ENCODE assay signal across 18 cellular contexts in genomic region chr17:705863-706262, GRCh38. TPM values are rescaled to one million over a fixed set of nuclear protein-coding genes. Genes with fewer than 3 reads are reported as not detected.
DNase-seq lines count a peak whose midpoint lies in the region; ATAC-seq, FAIRE-seq and TF ChIP-seq lines count a peak whose summit lies in the region.
"Had no signal": no experiment of that assay in that cellular context is flagged by ENCODE, and none has a peak within 500 bp of the region (broad histone marks: within the 10 kb centered on the region; RNA-seq: fewer than 3 reads in every experiment).

No MANE protein-coding gene starts in this region.

- TF ChIP-seq CTCF in left ventricle myocardium inferior (IDR thresholded peaks at IDR 0.05; ENCODE audit: borderline replicate concordance) (no peak), GM12878 (IDR thresholded peaks at IDR 0.05 in 2 of 3, conservative IDR thresholded peaks at IDR 0.05 in 1 of 3; ENCODE audit: control insufficient read depth in 2 of 3, extremely low read depth in 1 of 3, insufficient read depth in 1 of 3, low read depth in 3 of 3, low read length in 3 of 3) (no peak), heart left ventricle (IDR thresholded peaks at IDR 0.05) (no peak)

- peak; percentile 18 for FAIRE-seq in GM12878 (lab: Jason Lieb, UNC)
- FAIRE-seq: H1 had no signal

- H3K9ac ChIP-seq in GM12878 (ENCODE audit: control insufficient read depth, insufficient read depth, low read length), result no peak overlapping the region

- no peaks in the 10 kb centered on the region for H3K27me3 ChIP-seq in left ventricle myocardium inferior (ENCODE audit: low read depth)
- H3K27me3 ChIP-seq in GM12878 (replicated peaks in 1 of 2; ENCODE audit: control insufficient read depth in 2 of 2, insufficient read depth in 2 of 2, low read length in 1 of 2), result no peaks in the 10 kb centered on the region
- no peaks in the 10 kb centered on the region for H3K27me3 ChIP-seq in heart left ventricle

- H3K4me2 ChIP-seq in GM12878 (ENCODE audit: control insufficient read depth, insufficient read depth), result no peak overlapping the region

- RAD21 ChIA-PET in GM12878 (lab: Charles Lee; ENCODE audit: unreplicated experiment), result no interaction called here

- peak overlapping the region; percentile 55 for H3K27ac Mint-ChIP-seq in stimulated activated effector memory CD8-positive, alpha-beta T cell treated with anti-CD3 and anti-CD28 coated beads, Interleukin-12 subunit alpha, Interleukin-12 subunit beta, amount 100 ng/mL, for 72 hours
- H3K27ac Mint-ChIP-seq in effector memory CD8-positive, alpha-beta T cell, result no peak overlapping the region

- TF ChIP-seq POLR2A in GM12878 (IDR thresholded peaks at IDR 0.05; ENCODE audit: low read depth, low read length) (no peak), heart left ventricle (IDR thresholded peaks at IDR 0.05) (no peak)

- H3K9me3 ChIP-seq in left ventricle myocardium inferior (replicated peaks), result no peaks in the 10 kb centered on the region
- no peaks in the 10 kb centered on the region for H3K9me3 ChIP-seq in GM12878 (replicated peaks; ENCODE audit: control insufficient read depth, insufficient read depth, low read length)
- H3K9me3 ChIP-seq in heart left ventricle, result no peaks in the 10 kb centered on the region

- peaks cover 20% of the 10 kb centered on the region for H3K4me1 Mint-ChIP-seq in stimulated activated effector memory CD8-positive, alpha-beta T cell treated with anti-CD3 and anti-CD28 coated beads, Interleukin-12 subunit alpha, Interleukin-12 subunit beta, amount 100 ng/mL, for 72 hours
- peaks cover 10 to 24% of the 10 kb centered on the region in 2 donors for H3K4me1 Mint-ChIP-seq in effector memory CD8-positive, alpha-beta T cell (ENCODE audit: low read depth in 2 of 2)
- H3K4me1 Mint-ChIP-seq: CD14-positive monocyte had no signal

- BruUV-seq in GM12878 (replicated peaks; lab: Mats Ljungman, UMichigan), result no TSS peak

- peaks cover 36% of the 10 kb centered on the region for H3K4me1 ChIP-seq in left ventricle myocardium inferior
- H3K4me1 ChIP-seq in GM12878 (ENCODE audit: control insufficient read depth, insufficient read depth, low read length), result no peaks in the 10 kb centered on the region
- H3K4me1 ChIP-seq in heart left ventricle, result peaks cover 0 to 33% (median 6%) of the 10 kb centered on the region in 12 donors

- H3K27ac ChIP-seq in left ventricle myocardium inferior (replicated peaks) (no peak overlapping the region), GM12878 (ENCODE audit: control insufficient read depth, insufficient read depth) (no peak overlapping the region), heart left ventricle (no peak overlapping the region)

- H3K79me2 ChIP-seq in GM12878 (ENCODE audit: control insufficient read depth, insufficient read depth, low read length), result peaks cover under 1% of the 10 kb centered on the region

- intact Hi-C loops in Right ventricle myocardium inferior (cut with DNase I) (no loop called here), left ventricle myocardium inferior (cut with micrococcal nuclease) (no loop called here), GM12878 (cut with micrococcal nuclease; ENCODE audit: unreplicated experiment) (no loop called here), heart left ventricle (cut with DNase I) (no loop called here)

- DNase-seq in Right ventricle myocardium inferior (ENCODE audit: missing footprints) (no peak), left ventricle myocardium inferior (no peak), GM12878 (ENCODE audit: low read depth, low spot score) (no peak), heart left ventricle (peak in 1 of 5 donors; percentile 25), NCI-H226 (no peak)
- no peak for DNase-seq in stimulated activated effector memory CD8-positive, alpha-beta T cell treated with anti-CD3 and anti-CD28 coated beads, Interleukin-12 subunit alpha, Interleukin-12 subunit beta, amount 100 ng/mL, for 72 hours (ENCODE audit: low spot score in 2 of 2)
- no peak for DNase-seq in effector memory CD8-positive, alpha-beta T cell
- DNase-seq: 8988T, DMS79 treated with DMSO at 0.1 percent for 48 hours, NCI-H1417, NCI-H1930, NCI-H345, NCI-H524 treated with DMSO at 0.1 percent for 48 hours, PC-3, RPMI8226 had no signal

- no peaks in the 10 kb centered on the region for H3K9me3 Mint-ChIP-seq in stimulated activated effector memory CD8-positive, alpha-beta T cell treated with anti-CD3 and anti-CD28 coated beads, Interleukin-12 subunit alpha, Interleukin-12 subunit beta, amount 100 ng/mL, for 72 hours
- no peaks in the 10 kb centered on the region for H3K9me3 Mint-ChIP-seq in effector memory CD8-positive, alpha-beta T cell
- H3K9me3 Mint-ChIP-seq: CD14-positive monocyte had no signal

- no peaks in the 10 kb centered on the region for H3K27me3 Mint-ChIP-seq in effector memory CD8-positive, alpha-beta T cell

- H3K4me3 ChIP-seq in left ventricle myocardium inferior (no peak overlapping the region), GM12878 (no peak overlapping the region), heart left ventricle (no peak overlapping the region)

- H3K36me3 Mint-ChIP-seq in stimulated activated effector memory CD8-positive, alpha-beta T cell treated with anti-CD3 and anti-CD28 coated beads, Interleukin-12 subunit alpha, Interleukin-12 subunit beta, amount 100 ng/mL, for 72 hours, result peaks cover 66% of the 10 kb centered on the region
- peaks cover 46% of the 10 kb centered on the region for H3K36me3 Mint-ChIP-seq in effector memory CD8-positive, alpha-beta T cell (ENCODE audit: insufficient read depth)

- no peak for TF ChIP-seq EP300 in GM12878 (IDR thresholded peaks at IDR 0.05; ENCODE audit: borderline replicate concordance in 1 of 2, control insufficient read depth in 1 of 2, low read depth in 2 of 2, low read length in 2 of 2)

- H3K4me3 Mint-ChIP-seq in stimulated activated effector memory CD8-positive, alpha-beta T cell treated with anti-CD3 and anti-CD28 coated beads, Interleukin-12 subunit alpha, Interleukin-12 subunit beta, amount 100 ng/mL, for 72 hours, result no peak overlapping the region
- H3K4me3 Mint-ChIP-seq in effector memory CD8-positive, alpha-beta T cell, result no peak overlapping the region
- H3K4me3 Mint-ChIP-seq: CD14-positive monocyte had no signal

- 86% methylated on average over 6 of the region's 6 CpGs for WGBS in GM12878 (ENCODE audit: insufficient coverage, insufficient replicate concordance, low lambda C conversion rate, missing lambda C conversion rate)
- 38 to 59% (median 45%) methylated on average over 6 of the region's 6 CpGs for WGBS in heart left ventricle, 4 donors

- no peak overlapping the region for H2AFZ ChIP-seq in GM12878 (ENCODE audit: control insufficient read depth, low read depth, low read length)

- SMC1A ChIA-PET in GM12878 (lab: Charles Lee; ENCODE audit: uncharacterized antibody, unreplicated experiment), result interaction anchor here (0.7 to 2.9 kb wide), 3 partner anchors 10 to 294 kb away, joined by 3 to 12 read pairs (median 3); no protein-coding TSS in a partner anchor

- TF ChIP-seq RAD21 in GM12878 (IDR thresholded peaks at IDR 0.05; ENCODE audit: insufficient read depth, low read depth, low read length), result no peak

- H4K20me1 ChIP-seq in GM12878 (ENCODE audit: control insufficient read depth, insufficient read depth), result no peaks in the 10 kb centered on the region

- ATAC-seq in Right ventricle myocardium inferior (peak; percentile 68), GM12878 (no peak), heart left ventricle (peak; percentile 44 to 85 (median 82)), HG02798 (IDR thresholded peaks at IDR 0.05; ENCODE audit: poor library complexity, unreplicated experiment) (no peak)
- ATAC-seq in stimulated activated effector memory CD8-positive, alpha-beta T cell treated with anti-CD3 and anti-CD28 coated beads, Interleukin-12 subunit alpha, Interleukin-12 subunit beta, amount 100 ng/mL, for 72 hours, result no peak
- no peak for ATAC-seq in effector memory CD8-positive, alpha-beta T cell (replicated peaks)
- ATAC-seq: PC-3 had no signal

- in situ Hi-C loops in GM12878 (cut with MboI), result no loop called here

- H3K36me3 ChIP-seq in left ventricle myocardium inferior, result peaks cover 50% of the 10 kb centered on the region
- peaks cover 4 to 30% of the 10 kb centered on the region in 2 experiments for H3K36me3 ChIP-seq in GM12878 (ENCODE audit: control insufficient read depth in 2 of 2, insufficient read depth in 2 of 2, low read length in 1 of 2)
- peaks cover 0 to 63% (median 43%) of the 10 kb centered on the region in 9 donors for H3K36me3 ChIP-seq in heart left ventricle

- CTCF ChIA-PET in GM12878 (lab: Yijun Ruan, JAX), result interaction anchor here (1.4 to 9.6 kb wide), 3 partner anchors 275 to 294 kb away, joined by 4 to 210 read pairs (median 4); a partner anchor contains a TSS

- POLR2A ChIA-PET in GM12878 (lab: Charles Lee), result interaction anchor here (1.1 kb wide), 1 partner anchor 9 kb away, joined by 3 read pairs; the partner anchor contains the start of gene VPS53

RNA-seq across cellular contexts. Expression of gene VPS53, which starts 8.8 kb away (rescaled TPM):
- 33.5 TPM for total RNA-seq in Right ventricle myocardium inferior
- 30.7 TPM for total RNA-seq in left ventricle myocardium inferior
- 75.2 and 78.3 TPM in 2 replicates for total RNA-seq in GM12878 (2013; cell fraction: nucleolus; rRNA removed)
- 12.0 and 12.2 TPM in 2 replicates for total RNA-seq in GM12878 (2014; rRNA removed)
- 10.2 and 11.2 TPM in 2 replicates for total RNA-seq in GM12878 (2014; rRNA removed; fragmentation: Illumina TruSeq; extraction: Trizol)
- total RNA-seq in GM12878 (2021), result 43.0 and 48.0 TPM in 2 replicates
- 7.2 TPM for polyA plus RNA-seq in GM12878 (2011; ENCODE audit: low read depth)
- polyA plus RNA-seq in GM12878 (2011; rRNA removed), result 13.0 and 15.4 TPM in 2 replicates
- polyA plus RNA-seq in GM12878 (2011; cell fraction: cytosol; rRNA removed), result 13.6 and 15.0 TPM in 2 replicates
- polyA plus RNA-seq in GM12878 (2011; cell fraction: nucleus; rRNA removed), result 15.6 and 16.9 TPM in 2 replicates
- 18.0 and 24.0 TPM in 2 replicates for polyA plus RNA-seq in GM12878 (2012)
- 13.9 and 15.5 TPM in 2 replicates for polyA plus RNA-seq in GM12878 (2014; fragmentation: Illumina TruSeq; extraction: Trizol)
- polyA plus RNA-seq in GM12878 (2014; fragmentation: Nextera tagmentation; extraction: Ambion mirVana), result 1 to 10 TPM; 1.9 to 2.0 TPM
- 13.5 and 16.1 TPM in 2 replicates for polyA plus RNA-seq in GM12878 (2014; rRNA removed)
- 10 to 100 TPM; 15.8 to 16.8 TPM for polyA plus RNA-seq in GM12878 (2016; fragmentation: Nextera tagmentation; extraction: Ambion mirVana)
- 67.3 and 122 TPM in 2 replicates for polyA minus RNA-seq in GM12878 (2011; rRNA and poly(A)+ RNA removed)
- 15.9 and 30.5 TPM in 2 replicates for polyA minus RNA-seq in GM12878 (2011; cell fraction: cytosol; rRNA and poly(A)+ RNA removed)
- 36.3 and 54.1 TPM in 2 replicates for polyA minus RNA-seq in GM12878 (2011; cell fraction: nucleus; rRNA and poly(A)+ RNA removed)
- total RNA-seq in heart left ventricle, result 10 to 100 TPM; 11.0 to 50.5 (median 40.2) TPM
- polyA plus RNA-seq in heart left ventricle, result 10 to 100 TPM in 1 of 2 donors, 1 to 10 TPM in 1; 7.8 to 14.7 TPM

RNA-seq across cellular contexts. Expression of gene TLCD3A, which starts 26.5 kb away (rescaled TPM):
- 2.5 TPM for total RNA-seq in Right ventricle myocardium inferior
- 1.5 TPM for total RNA-seq in left ventricle myocardium inferior
- total RNA-seq in GM12878 (2013; cell fraction: nucleolus; rRNA removed), result 22.6 and 25.4 TPM in 2 replicates
- total RNA-seq in GM12878 (2014; rRNA removed), result 14.6 and 18.8 TPM in 2 replicates
- 16.1 and 17.3 TPM in 2 replicates for total RNA-seq in GM12878 (2014; rRNA removed; fragmentation: Illumina TruSeq; extraction: Trizol)
- total RNA-seq in GM12878 (2021), result 23.6 and 27.9 TPM in 2 replicates
- polyA plus RNA-seq in GM12878 (2011; ENCODE audit: low read depth), result 14.1 TPM
- 24.0 and 29.7 TPM in 2 replicates for polyA plus RNA-seq in GM12878 (2011; rRNA removed)
- 44.3 and 48.0 TPM in 2 replicates for polyA plus RNA-seq in GM12878 (2011; cell fraction: cytosol; rRNA removed)
- 17.3 and 20.9 TPM in 2 replicates for polyA plus RNA-seq in GM12878 (2011; cell fraction: nucleus; rRNA removed)
- 18.5 and 20.6 TPM in 2 replicates for polyA plus RNA-seq in GM12878 (2012)
- polyA plus RNA-seq in GM12878 (2014; fragmentation: Illumina TruSeq; extraction: Trizol), result 21.8 and 24.0 TPM in 2 replicates
- 1 to 10 TPM; 2.9 to 6.2 TPM for polyA plus RNA-seq in GM12878 (2014; fragmentation: Nextera tagmentation; extraction: Ambion mirVana)
- polyA plus RNA-seq in GM12878 (2014; rRNA removed), result 20.4 and 25.9 TPM in 2 replicates
- polyA plus RNA-seq in GM12878 (2016; fragmentation: Nextera tagmentation; extraction: Ambion mirVana), result 10 to 100 TPM; 14.3 to 16.8 TPM
- polyA minus RNA-seq in GM12878 (2011; rRNA and poly(A)+ RNA removed), result 59.7 and 62.1 TPM in 2 replicates
- polyA minus RNA-seq in GM12878 (2011; cell fraction: cytosol; rRNA and poly(A)+ RNA removed), result 13.5 and 14.9 TPM in 2 replicates
- polyA minus RNA-seq in GM12878 (2011; cell fraction: nucleus; rRNA and poly(A)+ RNA removed), result 8.7 and 12.3 TPM in 2 replicates
- 1 to 10 TPM; 1.5 to 4.7 (median 2.9) TPM for total RNA-seq in heart left ventricle
- polyA plus RNA-seq in heart left ventricle, result 1 to 10 TPM in 1 of 2 donors, under 1 TPM in 1; 0.76 to 3.3 TPM

RNA-seq across cellular contexts. Expression of gene GEMIN4, which starts 46.2 kb away (rescaled TPM):
- total RNA-seq in Right ventricle myocardium inferior (12.6 TPM), left ventricle myocardium inferior (11.1 TPM), GM12878 (2014; rRNA removed) (32.9 and 37.3 TPM in 2 replicates), GM12878 (2014; rRNA removed; fragmentation: Illumina TruSeq; extraction: Trizol) (10.1 and 11.9 TPM in 2 replicates), GM12878 (2021) (47.7 and 49.1 TPM in 2 replicates), heart left ventricle (10 to 100 TPM in 5 of 9 donors, 1 to 10 TPM in 4; 8.7 to 20.8 (median 10.7) TPM)
- total RNA-seq in GM12878 (2013; cell fraction: nucleolus; rRNA removed), result 28.8 and 31.2 TPM in 2 replicates
- polyA plus RNA-seq in GM12878 (2011; ENCODE audit: low read depth), result 13.8 TPM
- polyA plus RNA-seq in GM12878 (2011; rRNA removed) (7.0 and 31.6 TPM in 2 replicates), GM12878 (2014; fragmentation: Illumina TruSeq; extraction: Trizol) (28.0 and 48.2 TPM in 2 replicates), GM12878 (2014; fragmentation: Nextera tagmentation; extraction: Ambion mirVana) (1 to 10 TPM; 2.4 to 5.0 TPM), GM12878 (2014; rRNA removed) (27.3 and 33.1 TPM in 2 replicates), GM12878 (2016; fragmentation: Nextera tagmentation; extraction: Ambion mirVana) (10 to 100 TPM; 53.3 to 55.6 TPM), heart left ventricle (1 to 10 TPM; 3.2 to 9.0 TPM)
- 24.3 and 27.8 TPM in 2 replicates for polyA plus RNA-seq in GM12878 (2011; cell fraction: cytosol; rRNA removed)
- polyA plus RNA-seq in GM12878 (2011; cell fraction: nucleus; rRNA removed), result 40.0 and 46.3 TPM in 2 replicates
- polyA plus RNA-seq in GM12878 (2012), result 20.9 and 22.6 TPM in 2 replicates
- polyA minus RNA-seq in GM12878 (2011; rRNA and poly(A)+ RNA removed), result 29.4 and 35.0 TPM in 2 replicates
- polyA minus RNA-seq in GM12878 (2011; cell fraction: cytosol; rRNA and poly(A)+ RNA removed), result 10.4 and 15.1 TPM in 2 replicates
- 25.1 and 40.4 TPM in 2 replicates for polyA minus RNA-seq in GM12878 (2011; cell fraction: nucleus; rRNA and poly(A)+ RNA removed)

Comparison
In these comparisons a context has a peak if more than half of its experiments do, and no peak if none do; other contexts are left out.
1. ATAC-seq: peak in Right ventricle myocardium inferior (single experiment) and heart left ventricle (4 of 4); none in GM12878 (single experiment), stimulated activated effector memory CD8-positive, alpha-beta T cell treated with anti-CD3 and anti-CD28 coated beads, Interleukin-12 subunit alpha, Interleukin-12 subunit beta, amount 100 ng/mL, for 72 hours (single experiment), HG02798 (single experiment) and effector memory CD8-positive, alpha-beta T cell (single experiment).